Comparison of ENCODE assay signal across 10 cellular contexts in genomic region chr1:18581420-18581880, GRCh38. TPM values are rescaled to one million over a fixed set of nuclear protein-coding genes. Genes with fewer than 3 reads are reported as not detected.
DNase-seq lines count a peak whose midpoint lies in the region; ATAC-seq and TF ChIP-seq lines count a peak whose summit lies in the region.
"Had no signal": no experiment of that assay in that cellular context is flagged by ENCODE, and none has a peak within 500 bp of the region (broad histone marks: within the 10 kb centered on the region; RNA-seq: fewer than 3 reads in every experiment).

No MANE protein-coding gene starts in this region.

- H3K27me3 Mint-ChIP-seq in effector memory CD8-positive, alpha-beta T cell = peaks cover 6 to 60% of the 10 kb centered on the region in 2 donors

- no peaks in the 10 kb centered on the region for H3K9me3 Mint-ChIP-seq in activated naive CD4-positive, alpha-beta T cell treated with anti-CD3 and anti-CD28 coated beads, Interleukin-2, amount 50 U/mL, for 72 hours
- no peaks in the 10 kb centered on the region for H3K9me3 Mint-ChIP-seq in effector memory CD8-positive, alpha-beta T cell
- H3K9me3 Mint-ChIP-seq: activated T-cell treated with anti-CD3 and anti-CD28 coated beads, Interleukin-2, amount 50 U/mL, for 4 hours had no signal

- H3K4me3 ChIP-seq in tibial artery = no peak overlapping the region

- no peaks in the 10 kb centered on the region for H3K36me3 Mint-ChIP-seq in activated naive CD4-positive, alpha-beta T cell treated with anti-CD3 and anti-CD28 coated beads, Interleukin-2, amount 50 U/mL, for 72 hours
- peaks cover 4% of the 10 kb centered on the region for H3K36me3 Mint-ChIP-seq in effector memory CD8-positive, alpha-beta T cell (ENCODE audit: insufficient read depth)

- H3K27ac ChIP-seq in tibial artery = no peak overlapping the region

- intact Hi-C loops in tibial artery (cut with DNase I; ENCODE audit: low total_unique reads) = no loop called here

- no peaks in the 10 kb centered on the region for H3K9me3 ChIP-seq in tibial artery

- H3K4me1 Mint-ChIP-seq in effector memory CD8-positive, alpha-beta T cell (ENCODE audit: low read depth in 2 of 2) = no peaks in the 10 kb centered on the region

- TF ChIP-seq CTCF in tibial artery (IDR thresholded peaks at IDR 0.05) = peak; percentile 32 to 62

- no peak overlapping the region for H3K27ac Mint-ChIP-seq in activated naive CD4-positive, alpha-beta T cell treated with anti-CD3 and anti-CD28 coated beads, Interleukin-2, amount 50 U/mL, for 72 hours
- H3K27ac Mint-ChIP-seq in effector memory CD8-positive, alpha-beta T cell = no peak overlapping the region

- ATAC-seq in activated naive CD4-positive, alpha-beta T cell treated with anti-CD3 and anti-CD28 coated beads, Interleukin-2, amount 50 U/mL, for 72 hours = peak; percentile 46 to 71
- no peak for ATAC-seq in effector memory CD8-positive, alpha-beta T cell (replicated peaks)

- peaks cover 0 to 18% of the 10 kb centered on the region in 2 donors for H3K27me3 ChIP-seq in tibial artery

- peaks cover 0 to 24% (median 17%) of the 10 kb centered on the region in 4 donors for H3K4me1 ChIP-seq in tibial artery

- H3K4me3 Mint-ChIP-seq in effector memory CD8-positive, alpha-beta T cell = no peak overlapping the region
- H3K4me3 Mint-ChIP-seq: activated T-cell treated with anti-CD3 and anti-CD28 coated beads, Interleukin-2, amount 50 U/mL, for 4 hours had no signal

- DNase-seq in NOMO-1 treated with DMSO at 0.1 percent for 48 hours (lab: John Stamatoyannopoulos, UW; ENCODE audit: unreplicated experiment) = peak; percentile 10
- no peak for DNase-seq in NOMO-1 treated with dmso at 0.1 percent for 144 hours (lab: John Stamatoyannopoulos, UW; ENCODE audit: unreplicated experiment)
- DNase-seq in NCI-H1105 (lab: John Stamatoyannopoulos, UW) = peak; percentile 27
- peak in 1 of 2 donors; percentile 74 for DNase-seq in activated naive CD4-positive, alpha-beta T cell treated with anti-CD3 and anti-CD28 coated beads, Interleukin-2, amount 50 U/mL, for 72 hours (ENCODE audit: low spot score in 2 of 2)
- DNase-seq in left kidney (ENCODE audit: low read depth, low spot score) = peak; percentile 63
- no peak for DNase-seq in tibial artery
- no peak for DNase-seq in effector memory CD8-positive, alpha-beta T cell
- DNase-seq in medulla oblongata (ENCODE audit: extremely low spot score) = no peak
- DNase-seq: activated T-cell treated with anti-CD3 and anti-CD28 coated beads, Interleukin-2, amount 50 U/mL, for 4 hours had no signal

- no peaks in the 10 kb centered on the region for H3K36me3 ChIP-seq in tibial artery

RNA-seq across cellular contexts. Expression of gene PAX7, which starts 49.2 kb away (rescaled TPM):
- total RNA-seq in activated naive CD4-positive, alpha-beta T cell treated with anti-CD3 and anti-CD28 coated beads, Interleukin-2, amount 50 U/mL, for 72 hours = not detected
- total RNA-seq: activated T-cell treated with anti-CD3 and anti-CD28 coated beads, Interleukin-2, amount 50 U/mL, for 4 hours; pulmonary artery endothelial cell had no signal

Comparison
In these comparisons a context has a peak if more than half of its experiments do, and no peak if none do; other contexts are left out.
1. DNase-seq: peak in NOMO-1 treated with DMSO at 0.1 percent for 48 hours (single experiment), NCI-H1105 (single experiment) and left kidney (single experiment); none in NOMO-1 treated with dmso at 0.1 percent for 144 hours (single experiment), tibial artery (0 of 2), effector memory CD8-positive, alpha-beta T cell (0 of 3) and medulla oblongata (single experiment).